Comparison of ENCODE assay signal across 1 cellular context in the genomic region with DNA sequence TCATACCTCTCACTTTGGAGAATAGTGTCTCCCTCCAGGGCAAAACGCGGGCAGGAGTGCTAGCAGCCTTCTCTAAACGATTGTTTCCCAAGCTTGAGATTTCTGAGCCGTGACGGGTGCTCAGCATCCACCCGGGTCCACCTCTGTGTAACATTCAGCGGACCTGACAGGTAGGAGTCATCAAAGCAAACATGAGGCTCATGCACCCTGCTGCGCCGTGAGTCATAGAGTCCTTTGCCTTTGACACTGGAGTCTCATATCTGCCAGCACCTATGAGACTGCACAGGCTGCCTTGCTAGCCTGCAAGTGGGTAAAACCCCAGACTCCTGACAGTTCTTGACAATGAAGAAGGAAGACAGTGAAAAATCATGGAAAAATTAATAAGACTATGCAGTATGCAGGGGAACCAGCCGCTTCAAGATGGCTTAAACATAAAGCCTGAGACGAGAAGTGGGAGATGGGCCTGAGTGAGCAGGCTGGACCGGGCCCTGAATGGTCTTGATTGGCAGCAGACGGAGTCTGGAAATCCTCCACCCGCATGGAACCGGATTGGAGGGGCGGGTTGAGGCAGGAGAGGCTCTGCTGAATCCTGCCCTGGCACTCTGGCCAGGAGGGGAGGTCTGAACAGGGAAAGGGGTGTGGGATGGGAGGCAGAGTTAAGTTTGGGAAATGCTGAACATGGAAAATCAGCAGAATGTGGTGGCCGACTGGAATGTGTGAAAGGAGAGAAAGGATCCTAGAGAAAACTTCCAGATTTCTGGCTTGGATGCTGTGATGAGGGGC.
TF ChIP-seq lines count a peak whose summit lies in the region.

No MANE protein-coding gene starts in this region.

TF ChIP-seq in GM23338, 12 proteins besides CTCF, POLR2A, EP300 and RAD21 (continued from another document):
- TF ChIP-seq, protein P1, sequence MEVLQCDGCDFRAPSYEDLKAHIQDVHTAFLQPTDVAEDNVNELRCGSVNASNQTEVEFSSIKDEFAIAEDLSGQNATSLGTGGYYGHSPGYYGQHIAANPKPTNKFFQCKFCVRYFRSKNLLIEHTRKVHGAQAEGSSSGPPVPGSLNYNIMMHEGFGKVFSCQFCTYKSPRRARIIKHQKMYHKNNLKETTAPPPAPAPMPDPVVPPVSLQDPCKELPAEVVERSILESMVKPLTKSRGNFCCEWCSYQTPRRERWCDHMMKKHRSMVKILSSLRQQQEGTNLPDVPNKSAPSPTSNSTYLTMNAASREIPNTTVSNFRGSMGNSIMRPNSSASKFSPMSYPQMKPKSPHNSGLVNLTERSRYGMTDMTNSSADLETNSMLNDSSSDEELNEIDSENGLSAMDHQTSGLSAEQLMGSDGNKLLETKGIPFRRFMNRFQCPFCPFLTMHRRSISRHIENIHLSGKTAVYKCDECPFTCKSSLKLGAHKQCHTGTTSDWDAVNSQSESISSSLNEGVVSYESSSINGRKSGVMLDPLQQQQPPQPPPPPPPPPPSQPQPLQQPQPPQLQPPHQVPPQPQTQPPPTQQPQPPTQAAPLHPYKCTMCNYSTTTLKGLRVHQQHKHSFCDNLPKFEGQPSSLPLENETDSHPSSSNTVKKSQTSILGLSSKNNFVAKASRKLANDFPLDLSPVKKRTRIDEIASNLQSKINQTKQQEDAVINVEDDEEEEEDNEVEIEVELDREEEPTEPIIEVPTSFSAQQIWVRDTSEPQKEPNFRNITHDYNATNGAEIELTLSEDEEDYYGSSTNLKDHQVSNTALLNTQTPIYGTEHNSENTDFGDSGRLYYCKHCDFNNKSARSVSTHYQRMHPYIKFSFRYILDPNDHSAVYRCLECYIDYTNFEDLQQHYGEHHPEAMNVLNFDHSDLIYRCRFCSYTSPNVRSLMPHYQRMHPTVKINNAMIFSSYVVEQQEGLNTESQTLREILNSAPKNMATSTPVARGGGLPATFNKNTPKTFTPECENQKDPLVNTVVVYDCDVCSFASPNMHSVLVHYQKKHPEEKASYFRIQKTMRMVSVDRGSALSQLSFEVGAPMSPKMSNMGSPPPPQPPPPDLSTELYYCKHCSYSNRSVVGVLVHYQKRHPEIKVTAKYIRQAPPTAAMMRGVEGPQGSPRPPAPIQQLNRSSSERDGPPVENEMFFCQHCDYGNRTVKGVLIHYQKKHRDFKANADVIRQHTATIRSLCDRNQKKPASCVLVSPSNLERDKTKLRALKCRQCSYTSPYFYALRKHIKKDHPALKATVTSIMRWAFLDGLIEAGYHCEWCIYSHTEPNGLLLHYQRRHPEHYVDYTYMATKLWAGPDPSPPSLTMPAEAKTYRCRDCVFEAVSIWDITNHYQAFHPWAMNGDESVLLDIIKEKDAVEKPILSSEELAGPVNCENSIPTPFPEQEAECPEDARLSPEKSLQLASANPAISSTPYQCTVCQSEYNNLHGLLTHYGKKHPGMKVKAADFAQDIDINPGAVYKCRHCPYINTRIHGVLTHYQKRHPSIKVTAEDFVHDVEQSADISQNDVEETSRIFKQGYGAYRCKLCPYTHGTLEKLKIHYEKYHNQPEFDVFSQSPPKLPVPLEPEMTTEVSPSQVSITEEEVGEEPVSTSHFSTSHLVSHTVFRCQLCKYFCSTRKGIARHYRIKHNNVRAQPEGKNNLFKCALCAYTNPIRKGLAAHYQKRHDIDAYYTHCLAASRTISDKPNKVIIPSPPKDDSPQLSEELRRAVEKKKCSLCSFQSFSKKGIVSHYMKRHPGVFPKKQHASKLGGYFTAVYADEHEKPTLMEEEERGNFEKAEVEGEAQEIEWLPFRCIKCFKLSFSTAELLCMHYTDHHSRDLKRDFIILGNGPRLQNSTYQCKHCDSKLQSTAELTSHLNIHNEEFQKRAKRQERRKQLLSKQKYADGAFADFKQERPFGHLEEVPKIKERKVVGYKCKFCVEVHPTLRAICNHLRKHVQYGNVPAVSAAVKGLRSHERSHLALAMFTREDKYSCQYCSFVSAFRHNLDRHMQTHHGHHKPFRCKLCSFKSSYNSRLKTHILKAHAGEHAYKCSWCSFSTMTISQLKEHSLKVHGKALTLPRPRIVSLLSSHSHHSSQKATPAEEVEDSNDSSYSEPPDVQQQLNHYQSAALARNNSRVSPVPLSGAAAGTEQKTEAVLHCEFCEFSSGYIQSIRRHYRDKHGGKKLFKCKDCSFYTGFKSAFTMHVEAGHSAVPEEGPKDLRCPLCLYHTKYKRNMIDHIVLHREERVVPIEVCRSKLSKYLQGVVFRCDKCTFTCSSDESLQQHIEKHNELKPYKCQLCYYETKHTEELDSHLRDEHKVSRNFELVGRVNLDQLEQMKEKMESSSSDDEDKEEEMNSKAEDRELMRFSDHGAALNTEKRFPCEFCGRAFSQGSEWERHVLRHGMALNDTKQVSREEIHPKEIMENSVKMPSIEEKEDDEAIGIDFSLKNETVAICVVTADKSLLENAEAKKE (CRISPR knock-in tag; IDR thresholded peaks at IDR 0.05) = no peak
- TF ChIP-seq, protein P2, sequence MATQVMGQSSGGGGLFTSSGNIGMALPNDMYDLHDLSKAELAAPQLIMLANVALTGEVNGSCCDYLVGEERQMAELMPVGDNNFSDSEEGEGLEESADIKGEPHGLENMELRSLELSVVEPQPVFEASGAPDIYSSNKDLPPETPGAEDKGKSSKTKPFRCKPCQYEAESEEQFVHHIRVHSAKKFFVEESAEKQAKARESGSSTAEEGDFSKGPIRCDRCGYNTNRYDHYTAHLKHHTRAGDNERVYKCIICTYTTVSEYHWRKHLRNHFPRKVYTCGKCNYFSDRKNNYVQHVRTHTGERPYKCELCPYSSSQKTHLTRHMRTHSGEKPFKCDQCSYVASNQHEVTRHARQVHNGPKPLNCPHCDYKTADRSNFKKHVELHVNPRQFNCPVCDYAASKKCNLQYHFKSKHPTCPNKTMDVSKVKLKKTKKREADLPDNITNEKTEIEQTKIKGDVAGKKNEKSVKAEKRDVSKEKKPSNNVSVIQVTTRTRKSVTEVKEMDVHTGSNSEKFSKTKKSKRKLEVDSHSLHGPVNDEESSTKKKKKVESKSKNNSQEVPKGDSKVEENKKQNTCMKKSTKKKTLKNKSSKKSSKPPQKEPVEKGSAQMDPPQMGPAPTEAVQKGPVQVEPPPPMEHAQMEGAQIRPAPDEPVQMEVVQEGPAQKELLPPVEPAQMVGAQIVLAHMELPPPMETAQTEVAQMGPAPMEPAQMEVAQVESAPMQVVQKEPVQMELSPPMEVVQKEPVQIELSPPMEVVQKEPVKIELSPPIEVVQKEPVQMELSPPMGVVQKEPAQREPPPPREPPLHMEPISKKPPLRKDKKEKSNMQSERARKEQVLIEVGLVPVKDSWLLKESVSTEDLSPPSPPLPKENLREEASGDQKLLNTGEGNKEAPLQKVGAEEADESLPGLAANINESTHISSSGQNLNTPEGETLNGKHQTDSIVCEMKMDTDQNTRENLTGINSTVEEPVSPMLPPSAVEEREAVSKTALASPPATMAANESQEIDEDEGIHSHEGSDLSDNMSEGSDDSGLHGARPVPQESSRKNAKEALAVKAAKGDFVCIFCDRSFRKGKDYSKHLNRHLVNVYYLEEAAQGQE (IDR thresholded peaks at IDR 0.05; ENCODE audit: unreplicated experiment) = no peak
- TF ChIP-seq ZNF331 (CRISPR knock-in tag; IDR thresholded peaks at IDR 0.05; ENCODE audit: low read depth) = no peak
